25 cellular contexts compared by ENCODE assay signal in genomic region chr7:157573244-157573643, GRCh38.
"Had no signal": no experiment of that assay in that cellular context is flagged by ENCODE, and none has a peak within 500 bp of the region (broad histone marks: within the 10 kb centered on the region; RNA-seq: fewer than 3 reads in every experiment).

No MANE protein-coding gene starts in this region.

- H3K4me3 Mint-ChIP-seq: activated CD4-positive, alpha-beta T cell treated with anti-CD3 and anti-CD28 coated beads, Interleukin-2, amount 10 ng/mL, durations not matched to agents 24 days and 14 days; activated naive CD8-positive, alpha-beta T cell; activated T-cell treated with anti-CD3 and anti-CD28 coated beads, Interleukin-2, amount 50 U/mL, for 24 hours; naive thymus-derived CD4-positive, alpha-beta T cell; neural progenitor cell; stimulated activated naive CD8-positive, alpha-beta T cell treated with anti-CD3 and anti-CD28 coated beads, Interleukin-15, amount 100 ng/mL, for 72 hours; T-cell; type B pancreatic cell had no signal

- DNase-seq: activated CD4-positive, alpha-beta T cell treated with anti-CD3 and anti-CD28 coated beads, Interleukin-2, amount 10 ng/mL, durations not matched to agents 24 days and 14 days; activated naive CD4-positive, alpha-beta T cell; activated T-cell treated with anti-CD3 and anti-CD28 coated beads, Interleukin-2, amount 50 U/mL, for 24 hours; cortex of kidney; effector memory CD8-positive, alpha-beta T cell; erythroblast; head of caudate nucleus; hippocampal formation; left colon; midbrain; naive thymus-derived CD4-positive, alpha-beta T cell; occipital lobe; substantia nigra; T-cell; uterus had no signal

- H3K9ac ChIP-seq: neural progenitor cell, parathyroid adenoma had no signal

- H3K36me3 ChIP-seq: ascending aorta, neural progenitor cell, right atrium auricular region, uterus had no signal

- FAIRE-seq: keratinocyte had no signal

- H3K9me3 ChIP-seq: ascending aorta, right atrium auricular region, uterus had no signal

- H3K9me3 Mint-ChIP-seq: activated CD4-positive, alpha-beta T cell treated with anti-CD3 and anti-CD28 coated beads, Interleukin-2, amount 10 ng/mL, durations not matched to agents 24 days and 14 days; activated T-cell treated with anti-CD3 and anti-CD28 coated beads, Interleukin-2, amount 50 U/mL, for 24 hours; effector memory CD8-positive, alpha-beta T cell; naive thymus-derived CD4-positive, alpha-beta T cell; neural progenitor cell; stimulated activated naive CD8-positive, alpha-beta T cell treated with anti-CD3 and anti-CD28 coated beads, Interleukin-15, amount 100 ng/mL, for 72 hours; T-cell; type B pancreatic cell had no signal

- H3K36me3 Mint-ChIP-seq: activated naive CD8-positive, alpha-beta T cell; T-cell; type B pancreatic cell had no signal

- H3K27ac Mint-ChIP-seq: activated CD4-positive, alpha-beta T cell treated with anti-CD3 and anti-CD28 coated beads, Interleukin-2, amount 10 ng/mL, durations not matched to agents 24 days and 14 days; activated naive CD8-positive, alpha-beta T cell; effector memory CD8-positive, alpha-beta T cell; T-cell; type B pancreatic cell had no signal

- ATAC-seq: effector memory CD8-positive, alpha-beta T cell; left colon; naive thymus-derived CD4-positive, alpha-beta T cell; stimulated activated naive CD8-positive, alpha-beta T cell treated with anti-CD3 and anti-CD28 coated beads, Interleukin-15, amount 100 ng/mL, for 72 hours; T-cell had no signal

- H3K4me3 ChIP-seq: ascending aorta, neural progenitor cell, right atrium auricular region, uterus had no signal

- H3K4me1 ChIP-seq: ascending aorta, parathyroid adenoma, uterus had no signal

- H3K27me3 Mint-ChIP-seq: activated naive CD8-positive, alpha-beta T cell; activated T-cell treated with anti-CD3 and anti-CD28 coated beads, Interleukin-2, amount 50 U/mL, for 24 hours; brain; type B pancreatic cell had no signal

- H3K27ac ChIP-seq: ascending aorta, neural progenitor cell, parathyroid adenoma, right atrium auricular region, uterus, VCaP had no signal
